8 cellular contexts compared by ENCODE assay signal in the genomic region with DNA sequence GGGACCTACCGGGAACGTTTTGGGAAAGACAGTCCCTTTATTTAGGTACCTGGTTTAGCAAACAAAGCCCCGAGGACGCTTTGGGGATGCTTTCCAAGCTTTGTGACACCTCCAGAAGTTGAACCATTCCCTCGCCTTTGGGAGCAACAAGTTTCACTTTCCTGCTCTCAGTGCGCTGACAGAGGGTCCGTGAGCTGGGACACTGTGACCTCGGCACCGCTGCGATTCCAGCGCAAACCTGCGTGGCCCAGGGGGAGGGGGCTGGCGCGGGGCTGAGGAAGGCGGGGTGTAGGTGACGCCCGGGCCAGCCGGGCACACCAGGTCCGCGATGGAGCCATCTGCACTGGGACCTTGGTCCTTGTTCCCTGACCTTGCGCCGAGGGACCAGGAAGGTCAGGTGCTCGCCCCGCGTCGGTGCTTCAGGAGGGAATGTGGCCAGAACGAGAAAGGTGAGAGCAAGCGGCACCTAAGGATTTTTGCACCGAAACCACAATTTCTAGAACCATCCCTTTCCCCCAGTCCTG. TPM values are rescaled to one million over a fixed set of nuclear protein-coding genes. Genes with fewer than 3 reads are reported as not detected.
DNase-seq lines count a peak whose midpoint lies in the region; ATAC-seq and TF ChIP-seq lines count a peak whose summit lies in the region.

No MANE protein-coding gene starts in this region.

- H3K4me3 ChIP-seq in Panc1 (ENCODE audit: low read depth in 2 of 2, low read length in 2 of 2) (peak overlapping the region; percentile 63 to 71), endodermal cell (ENCODE audit: low read length) (peak overlapping the region; percentile 81)

- in situ Hi-C loops in Panc1 (cut with HindIII; ENCODE audit: low pct_unique_long_range_greater_than_20kb, low sequenced_read_pairs) = no loop called here

- peak overlapping the region; percentile 68 for H3K4me3 Mint-ChIP-seq in activated CD4-positive, alpha-beta T cell treated with anti-CD3 and anti-CD28 coated beads for 36 hours
- peak overlapping the region; percentile 60 for H3K4me3 Mint-ChIP-seq in endodermal cell

- peak; percentile 30 for ATAC-seq in activated CD4-positive, alpha-beta T cell treated with anti-CD3 and anti-CD28 coated beads for 36 hours
- ATAC-seq in Panc1 (peak; percentile 59), GM21717 (IDR thresholded peaks at IDR 0.05; ENCODE audit: unreplicated experiment) (no peak), HG03135 (IDR thresholded peaks at IDR 0.05; ENCODE audit: unreplicated experiment) (no peak)

- TF ChIP-seq CTCF in Panc1 (IDR thresholded peaks at IDR 0.05) = no peak
- TF ChIP-seq CTCF in endodermal cell (conservative IDR thresholded peaks at IDR 0.05) = no peak

- peaks cover 68% of the 10 kb centered on the region for H3K27me3 Mint-ChIP-seq in activated CD4-positive, alpha-beta T cell treated with anti-CD3 and anti-CD28 coated beads for 36 hours
- peaks cover 87% of the 10 kb centered on the region for H3K27me3 Mint-ChIP-seq in endodermal cell (ENCODE audit: insufficient read depth)

- no peaks in the 10 kb centered on the region for H3K36me3 ChIP-seq in Panc1 (ENCODE audit: control insufficient read depth, insufficient read depth, low read length)
- no peaks in the 10 kb centered on the region for H3K36me3 ChIP-seq in endodermal cell (ENCODE audit: control insufficient read depth, insufficient read depth, low read length)

- H3K27me3 ChIP-seq in Panc1 (ENCODE audit: control insufficient read depth, insufficient read depth, low read length) (no peaks in the 10 kb centered on the region; the same call in 1 of the 2 replicates), endodermal cell (ENCODE audit: control insufficient read depth, insufficient read depth, low read length, poor library complexity, severe bottlenecking) (peaks cover 85% of the 10 kb centered on the region)

- CTCF ChIA-PET in activated CD4-positive, alpha-beta T cell treated with anti-CD3 and anti-CD28 coated beads for 36 hours (lab: Charles Lee) = interaction anchor here (0.6 to 0.7 kb wide), 2 partner anchors 206 to 1049 kb away, joined by 3 to 4 read pairs; no protein-coding TSS in a partner anchor
- CTCF ChIA-PET in Panc1 (lab: Charles Lee) = interaction anchor here (0.7 kb wide), 1 partner anchor 256 kb away, joined by 4 read pairs; no protein-coding TSS in a partner anchor

- no peak overlapping the region for H3K27ac Mint-ChIP-seq in activated CD4-positive, alpha-beta T cell treated with anti-CD3 and anti-CD28 coated beads for 36 hours
- H3K27ac Mint-ChIP-seq in endodermal cell = no peak overlapping the region

- 0 to 1% methylated on average over 5 to 28 of the region's 29 CpGs for WGBS in endodermal cell (ENCODE audit: insufficient coverage in 1 of 2, insufficient read length in 1 of 2), 2 experiments

- POLR2A ChIA-PET in activated CD4-positive, alpha-beta T cell treated with anti-CD3 and anti-CD28 coated beads for 36 hours (lab: Charles Lee) = no interaction called here
- POLR2A ChIA-PET in Panc1 (lab: Charles Lee) = no interaction called here

- no peaks in the 10 kb centered on the region for H3K4me1 ChIP-seq in Panc1 (ENCODE audit: control insufficient read depth, insufficient read depth, low read length)
- peaks cover 4% of the 10 kb centered on the region for H3K4me1 ChIP-seq in endodermal cell (ENCODE audit: control insufficient read depth, insufficient read depth, low read length)

- H3K36me3 Mint-ChIP-seq in activated CD4-positive, alpha-beta T cell treated with anti-CD3 and anti-CD28 coated beads for 36 hours (ENCODE audit: low read depth) = no peaks in the 10 kb centered on the region
- no peaks in the 10 kb centered on the region for H3K36me3 Mint-ChIP-seq in endodermal cell (ENCODE audit: low read depth)

- intact Hi-C loops in activated CD4-positive, alpha-beta T cell treated with anti-CD3 and anti-CD28 coated beads for 36 hours (cut with DNase I, micrococcal nuclease) = loop anchor here in 1 of 2 experiments (5.0 to 10.0 kb wide), 2 partner anchors 592 to 1224 kb away; partner anchors contain the start of gene RXFP3
- intact Hi-C loops in Panc1 (cut with micrococcal nuclease; ENCODE audit: unreplicated experiment) = no loop called here

- H3K9me3 Mint-ChIP-seq in activated CD4-positive, alpha-beta T cell treated with anti-CD3 and anti-CD28 coated beads for 36 hours (ENCODE audit: low read depth) = no peaks in the 10 kb centered on the region
- no peaks in the 10 kb centered on the region for H3K9me3 Mint-ChIP-seq in endodermal cell

- H3K27ac ChIP-seq in Panc1 (ENCODE audit: low read length) (no peak overlapping the region), endodermal cell (ENCODE audit: low read depth, low read length) (no peak overlapping the region)

- H3K9me3 ChIP-seq in Panc1 (ENCODE audit: control insufficient read depth, insufficient read depth, low read depth, low read length) (no peaks in the 10 kb centered on the region), endodermal cell (ENCODE audit: control insufficient read depth, low read length) (no peaks in the 10 kb centered on the region)

- BruUV-seq in Panc1 (replicated peaks; lab: Mats Ljungman, UMichigan) = no TSS peak

- peak; percentile 21 for DNase-seq in activated CD4-positive, alpha-beta T cell treated with anti-CD3 and anti-CD28 coated beads for 36 hours
- DNase-seq in activated CD4-positive, alpha-beta T cell treated with anti-CD3 and anti-CD28 coated beads, Interleukin-2, amount 50 U/mL, for 1 hour = no peak
- DNase-seq in Panc1 (ENCODE audit: low read depth, low spot score) (no peak), endodermal cell (peak; percentile 76), myocyte (ENCODE audit: low read depth) (peak; percentile 26), middle frontal gyrus (ENCODE audit: extremely low spot score, low spot score) (no peak)

- no peak overlapping the region for H3K9ac ChIP-seq in endodermal cell (ENCODE audit: extremely low read depth, low read length, poor library complexity, severe bottlenecking)

- peaks cover 27% of the 10 kb centered on the region for H3K4me1 Mint-ChIP-seq in activated CD4-positive, alpha-beta T cell treated with anti-CD3 and anti-CD28 coated beads for 36 hours
- H3K4me1 Mint-ChIP-seq in endodermal cell = peaks cover 29% of the 10 kb centered on the region

RNA-seq across cellular contexts. Expression of gene NPR3, which starts 0.7 kb away (rescaled TPM):
- under 1 TPM; 0.05 to 0.09 TPM for total RNA-seq in activated CD4-positive, alpha-beta T cell treated with anti-CD3 and anti-CD28 coated beads for 36 hours
- 0.10 TPM for total RNA-seq in Panc1 (2021; ENCODE audit: unreplicated experiment)
- polyA plus RNA-seq in Panc1 (2012; ENCODE audit: insufficient read length) = 0.35 TPM
- total RNA-seq in endodermal cell = under 1 TPM; 0.20 to 0.82 TPM
- 9.0 TPM for polyA plus RNA-seq in endodermal cell (2013, experiment 1 of 2)
- polyA plus RNA-seq in endodermal cell (2013, experiment 2 of 2) = 7.7 TPM
- 1.0 and 1.1 TPM in 2 replicates for total RNA-seq in myocyte
- 23.1 TPM for polyA plus RNA-seq in myocyte (2012)

Comparison
In these comparisons a context has a peak if more than half of its experiments do, and no peak if none do; other contexts are left out.
1. DNase-seq: peak in activated CD4-positive, alpha-beta T cell treated with anti-CD3 and anti-CD28 coated beads for 36 hours (single experiment), endodermal cell (single experiment) and myocyte (single experiment); none in activated CD4-positive, alpha-beta T cell treated with anti-CD3 and anti-CD28 coated beads, Interleukin-2, amount 50 U/mL, for 1 hour (single experiment), Panc1 (single experiment) and middle frontal gyrus (single experiment).
2. ATAC-seq: peak in activated CD4-positive, alpha-beta T cell treated with anti-CD3 and anti-CD28 coated beads for 36 hours (single experiment) and Panc1 (single experiment); none in GM21717 (single experiment) and HG03135 (single experiment).